ENCODE assay signal across 12 cellular contexts in genomic region chr17:77188084-77189066, GRCh38. TPM values are rescaled to one million over a fixed set of nuclear protein-coding genes. Genes with fewer than 3 reads are reported as not detected.
DNase-seq lines count a peak whose midpoint lies in the region; ATAC-seq and TF ChIP-seq lines count a peak whose summit lies in the region.
"Had no signal": no experiment of that assay in that cellular context is flagged by ENCODE, and none has a peak within 500 bp of the region (broad histone marks: within the 10 kb centered on the region; RNA-seq: fewer than 3 reads in every experiment).

No MANE protein-coding gene starts in this region.

- H3K27me3 ChIP-seq in adrenal gland (no peaks in the 10 kb centered on the region), psoas muscle (ENCODE audit: insufficient read depth in 3 of 3, low read length in 2 of 3) (no peaks in the 10 kb centered on the region)

- H3K4me3 ChIP-seq in adrenal gland (no peak overlapping the region), psoas muscle (peak overlapping the region; percentile 6)

- WGBS in adrenal gland, 4 donors: 74 to 82% (median 77%) methylated on average over 17 of the region's 17 CpGs
- 73 to 81% (median 78%) methylated on average over 17 of the region's 17 CpGs for WGBS in psoas muscle, 3 donors

- H3K4me1 Mint-ChIP-seq in activated T-cell treated with anti-CD3 and anti-CD28 coated beads, Interleukin-2, amount 50 U/mL, for 72 hours (ENCODE audit: low read depth): peaks cover 4% of the 10 kb centered on the region

- H3K9me3 ChIP-seq in adrenal gland (replicated peaks in 1 of 3): no peaks in the 10 kb centered on the region
- no peaks in the 10 kb centered on the region for H3K9me3 ChIP-seq in psoas muscle

- H3K4me1 ChIP-seq in adrenal gland (replicated peaks in 1 of 2) (peaks cover 53 to 67% of the 10 kb centered on the region in 2 donors), psoas muscle (peaks cover 52% of the 10 kb centered on the region)

- H3K9me3 Mint-ChIP-seq in activated T-cell treated with anti-CD3 and anti-CD28 coated beads, Interleukin-2, amount 50 U/mL, for 72 hours: no peaks in the 10 kb centered on the region
- H3K9me3 Mint-ChIP-seq: type B pancreatic cell had no signal

- H3K36me3 Mint-ChIP-seq in activated T-cell treated with anti-CD3 and anti-CD28 coated beads, Interleukin-2, amount 50 U/mL, for 72 hours (ENCODE audit: insufficient read depth in 2 of 2): peaks cover 11 to 22% of the 10 kb centered on the region in 2 donors

- peak overlapping the region; percentile 53 to 90 for H3K4me3 Mint-ChIP-seq in activated T-cell treated with anti-CD3 and anti-CD28 coated beads, Interleukin-2, amount 50 U/mL, for 72 hours
- H3K4me3 Mint-ChIP-seq: type B pancreatic cell had no signal

- DNase-seq in activated T-cell treated with anti-CD3 and anti-CD28 coated beads, Interleukin-2, amount 50 U/mL, for 72 hours: no peak
- DNase-seq in activated T-cell treated with anti-CD3 and anti-CD28 coated beads for 4 hours: no peak
- DNase-seq in M059J (ENCODE audit: low read depth): peak; percentile 11
- peak in 1 of 7 donors; percentile 14 for DNase-seq in adrenal gland
- DNase-seq in psoas muscle: no peak
- no peak for DNase-seq in SIG-M5 (lab: John Stamatoyannopoulos, UW)
- no peak for DNase-seq in ecto neural progenitor cell (ENCODE audit: low spot score)
- DNase-seq in DMS153 (lab: John Stamatoyannopoulos, UW): no peak
- DNase-seq: erythroblast, hypothalamus, NCI-H1417 had no signal

- no peak for ATAC-seq in activated T-cell treated with anti-CD3 and anti-CD28 coated beads, Interleukin-2, amount 50 U/mL, for 72 hours (replicated peaks in 1 of 2)
- no peak for ATAC-seq in psoas muscle

- H3K36me3 ChIP-seq in adrenal gland (replicated peaks in 1 of 2) (peaks cover 0 to 26% of the 10 kb centered on the region in 2 donors), psoas muscle (ENCODE audit: insufficient read depth in 1 of 2, low read depth in 1 of 2) (peaks cover 3 to 26% of the 10 kb centered on the region in 2 donors)

- H3K27ac ChIP-seq in adrenal gland (peak overlapping the region in 4 of 5 donors; percentile 14 to 88 (median 56)), psoas muscle (peak overlapping the region; percentile 39)

- H3K27me3 Mint-ChIP-seq in activated T-cell treated with anti-CD3 and anti-CD28 coated beads, Interleukin-2, amount 50 U/mL, for 72 hours (ENCODE audit: low read depth): no peaks in the 10 kb centered on the region
- H3K27me3 Mint-ChIP-seq: type B pancreatic cell had no signal

- peak overlapping the region; percentile 99 for H3K27ac Mint-ChIP-seq in activated T-cell treated with anti-CD3 and anti-CD28 coated beads, Interleukin-2, amount 50 U/mL, for 72 hours
- H3K27ac Mint-ChIP-seq: type B pancreatic cell had no signal

- no peak for TF ChIP-seq POLR2A in adrenal gland (IDR thresholded peaks at IDR 0.05)

- intact Hi-C loops in adrenal gland (cut with DNase I): no loop called here
- intact Hi-C loops in psoas muscle (cut with DNase I): no loop called here

- no peak for TF ChIP-seq CTCF in adrenal gland (IDR thresholded peaks at IDR 0.05)
- no peak for TF ChIP-seq CTCF in psoas muscle (IDR thresholded peaks at IDR 0.05)

RNA-seq across cellular contexts. Expression of gene SEC14L1, which starts 47.6 kb away (rescaled TPM):
- total RNA-seq in activated T-cell treated with anti-CD3 and anti-CD28 coated beads, Interleukin-2, amount 50 U/mL, for 72 hours: 100 to 1,000 TPM; 175 to 204 TPM
- total RNA-seq in M059J (2014; rRNA removed; shearing (Covaris generic)): 29.2 and 49.4 TPM in 2 replicates
- total RNA-seq in adrenal gland (100 to 1,000 TPM; 130 to 255 (median 199) TPM), psoas muscle (10 to 100 TPM; 68.7 to 98.9 (median 73.0) TPM)
- polyA plus RNA-seq in adrenal gland (100 to 1,000 TPM in 2 of 3 donors, 10 to 100 TPM in 1; 61.8 to 125 (median 119) TPM), psoas muscle (10 to 100 TPM; 38.6 to 84.2 (median 43.2) TPM)
